8 cellular contexts compared by ENCODE assay signal in the genomic region with DNA sequence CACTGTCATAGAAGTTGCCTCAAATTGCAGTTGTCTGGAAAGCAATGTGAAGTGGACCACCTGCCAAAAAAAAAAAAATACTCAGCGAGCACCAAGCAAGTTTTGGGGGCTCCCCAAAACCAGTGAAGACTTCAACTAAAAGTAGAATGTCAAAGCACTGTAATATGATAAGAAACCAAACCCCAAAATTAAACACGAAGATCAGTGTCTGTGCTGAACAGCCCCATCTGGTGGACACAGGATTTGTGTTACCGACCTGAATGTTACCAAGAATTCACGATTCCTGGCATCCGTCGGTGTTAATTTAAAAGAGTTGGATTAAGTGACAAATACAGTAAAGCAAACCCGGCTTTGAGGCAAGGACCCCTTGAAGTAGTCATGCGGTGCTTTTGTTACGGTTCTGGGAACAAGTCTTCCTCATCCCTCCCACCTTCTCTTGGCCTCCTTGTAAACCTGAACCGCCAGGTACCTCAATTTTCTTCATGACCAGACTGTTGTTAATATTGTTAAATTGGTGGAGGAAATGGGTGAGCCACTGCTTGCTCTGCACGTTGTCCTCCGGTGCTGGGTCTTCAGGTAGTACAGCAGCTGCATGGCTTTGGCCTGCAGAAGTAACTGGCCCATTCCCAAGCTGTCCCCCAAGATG. TPM values are rescaled to one million over a fixed set of nuclear protein-coding genes. Genes with fewer than 3 reads are reported as not detected.
DNase-seq lines count a peak whose midpoint lies in the region; ATAC-seq, FAIRE-seq and TF ChIP-seq lines count a peak whose summit lies in the region.

No MANE protein-coding gene starts in this region.

- no peak overlapping the region for H3K27ac ChIP-seq in GM12878 (ENCODE audit: control insufficient read depth, insufficient read depth)

- H3K4me1 ChIP-seq in GM12878 (ENCODE audit: control insufficient read depth, insufficient read depth, low read length): no peaks in the 10 kb centered on the region; the same call in 1 of the 2 replicates

- POLR2A ChIA-PET in GM12878 (lab: Charles Lee): no interaction called here

- in situ Hi-C loops in GM12878 (cut with MboI): no loop called here

- no peaks in the 10 kb centered on the region for H3K36me3 ChIP-seq in GM12878 (ENCODE audit: control insufficient read depth in 2 of 2, insufficient read depth in 2 of 2, low read length in 1 of 2)

- TF ChIP-seq EP300 in GM12878 (IDR thresholded peaks at IDR 0.05; ENCODE audit: borderline replicate concordance in 1 of 2, control insufficient read depth in 1 of 2, low read depth in 2 of 2, low read length in 2 of 2): no peak

- H3K4me2 ChIP-seq in GM12878 (ENCODE audit: control insufficient read depth, insufficient read depth): no peak overlapping the region

- SMC1A ChIA-PET in GM12878 (lab: Charles Lee; ENCODE audit: uncharacterized antibody, unreplicated experiment): interaction anchor here (1.0 to 1.4 kb wide), 2 partner anchors 25 to 100 kb away, joined by 3 to 5 read pairs; no protein-coding TSS in a partner anchor

- TF ChIP-seq CTCF in GM12878 (IDR thresholded peaks at IDR 0.05 in 2 of 3, conservative IDR thresholded peaks at IDR 0.05 in 1 of 3; ENCODE audit: control insufficient read depth in 2 of 3, extremely low read depth in 1 of 3, insufficient read depth in 1 of 3, low read depth in 3 of 3, low read length in 3 of 3): peak; percentile 70 to 74 (median 70)

- H3K9ac ChIP-seq in GM12878 (ENCODE audit: control insufficient read depth, insufficient read depth, low read length): no peak overlapping the region

- BruUV-seq in GM12878 (replicated peaks; lab: Mats Ljungman, UMichigan): no TSS peak

- peaks cover 0 to 7% of the 10 kb centered on the region in 2 experiments; a peak in 1 of 4 replicates for H3K27me3 ChIP-seq in GM12878 (replicated peaks in 1 of 2; ENCODE audit: control insufficient read depth in 2 of 2, insufficient read depth in 2 of 2, low read length in 1 of 2)

- H3K79me2 ChIP-seq in GM12878 (ENCODE audit: control insufficient read depth, insufficient read depth, low read length): no peaks in the 10 kb centered on the region

- TF ChIP-seq POLR2A in GM12878 (IDR thresholded peaks at IDR 0.05; ENCODE audit: low read depth, low read length): no peak

- no peak overlapping the region for H2AFZ ChIP-seq in GM12878 (ENCODE audit: control insufficient read depth, low read depth, low read length)

- DNase-seq in DMS53 (lab: John Stamatoyannopoulos, UW): peak; percentile 83
- peak; percentile 27 for DNase-seq in HT1080 (ENCODE audit: low read depth)
- DNase-seq in T-helper 9 cell: peak; percentile 42
- DNase-seq in GM12878 (ENCODE audit: low read depth, low spot score): no peak
- DNase-seq in iPS-NIHi7 (ENCODE audit: extremely low spot score): peak; percentile 53
- peak in 3 of 4 experiments; percentile 12 to 32 (median 26) for DNase-seq in stimulated activated CD4-positive, alpha-beta T cell treated with anti-CD3 and anti-CD28 coated beads, Interleukin-1b, Interleukin-23, amount 100 ng/mL, for 24 hours (ENCODE audit: low read depth in 4 of 4, low spot score in 1 of 4)
- DNase-seq in SKM-1 treated with dmso at 0.1 percent for 144 hours (lab: John Stamatoyannopoulos, UW; ENCODE audit: unreplicated experiment): no peak

- RAD21 ChIA-PET in GM12878 (lab: Charles Lee; ENCODE audit: unreplicated experiment): no interaction called here

- FAIRE-seq in GM12878 (lab: Jason Lieb, UNC): peak; percentile 71

- no peak overlapping the region for H3K4me3 ChIP-seq in GM12878

- no peaks in the 10 kb centered on the region; the same call in 2 of the 3 replicates for H3K9me3 ChIP-seq in GM12878 (replicated peaks; ENCODE audit: control insufficient read depth, insufficient read depth, low read length)

- peak; percentile 79 for ATAC-seq in GM12878
- no peak for ATAC-seq in HG03095 (IDR thresholded peaks at IDR 0.05; ENCODE audit: unreplicated experiment)

- intact Hi-C loops in GM12878 (cut with micrococcal nuclease; ENCODE audit: unreplicated experiment): no loop called here

- CTCF ChIA-PET in GM12878 (lab: Yijun Ruan, JAX): interaction anchor here (0.8 to 1.6 kb wide), 2 partner anchors 9 to 128 kb away, joined by 3 to 5 read pairs; no protein-coding TSS in a partner anchor

- H4K20me1 ChIP-seq in GM12878 (ENCODE audit: control insufficient read depth, insufficient read depth): no peaks in the 10 kb centered on the region

- 46% methylated on average over 12 of the region's 12 CpGs for WGBS in GM12878 (ENCODE audit: insufficient coverage, insufficient replicate concordance, low lambda C conversion rate, missing lambda C conversion rate)

- peak; percentile 65 for TF ChIP-seq RAD21 in GM12878 (IDR thresholded peaks at IDR 0.05; ENCODE audit: insufficient read depth, low read depth, low read length)

RNA-seq across cellular contexts. Expression of a gene that starts 31.3 kb away (rescaled TPM):
- total RNA-seq in HT1080 (2014; rRNA removed; shearing (Covaris generic)): 144 and 174 TPM in 2 replicates
- 165 and 204 TPM in 2 replicates for polyA plus RNA-seq in HT1080 (2015; cell fraction: cytosol; rRNA removed)
- 232 and 264 TPM in 2 replicates for polyA plus RNA-seq in HT1080 (2015; cell fraction: nucleus; rRNA removed)
- total RNA-seq in GM12878 (2013; cell fraction: nucleolus; rRNA removed): 88.8 and 94.8 TPM in 2 replicates
- total RNA-seq in GM12878 (2014; rRNA removed) (103 and 123 TPM in 2 replicates), GM12878 (2014; rRNA removed; fragmentation: Illumina TruSeq; extraction: Trizol) (186 and 193 TPM in 2 replicates), GM12878 (2021) (106 and 114 TPM in 2 replicates)
- 38.9 TPM for polyA plus RNA-seq in GM12878 (2011; ENCODE audit: low read depth)
- polyA plus RNA-seq in GM12878 (2011; rRNA removed) (118 and 227 TPM in 2 replicates), GM12878 (2014; fragmentation: Illumina TruSeq; extraction: Trizol) (206 and 275 TPM in 2 replicates), GM12878 (2014; fragmentation: Nextera tagmentation; extraction: Ambion mirVana) (100 to 1,000 TPM; 294 to 313 TPM), GM12878 (2014; rRNA removed) (136 and 147 TPM in 2 replicates), GM12878 (2016; fragmentation: Nextera tagmentation; extraction: Ambion mirVana) (100 to 1,000 TPM; 256 to 284 TPM)
- polyA plus RNA-seq in GM12878 (2011; cell fraction: cytosol; rRNA removed): 23.3 and 27.3 TPM in 2 replicates
- polyA plus RNA-seq in GM12878 (2011; cell fraction: nucleus; rRNA removed): 45.7 and 64.0 TPM in 2 replicates
- 83.8 and 84.3 TPM in 2 replicates for polyA plus RNA-seq in GM12878 (2012)
- polyA minus RNA-seq in GM12878 (2011; rRNA and poly(A)+ RNA removed): 12.0 and 18.9 TPM in 2 replicates
- 9.9 and 23.3 TPM in 2 replicates for polyA minus RNA-seq in GM12878 (2011; cell fraction: cytosol; rRNA and poly(A)+ RNA removed)
- polyA minus RNA-seq in GM12878 (2011; cell fraction: nucleus; rRNA and poly(A)+ RNA removed): 17.4 and 29.1 TPM in 2 replicates

RNA-seq across cellular contexts. Expression of a gene that starts 33.7 kb away (rescaled TPM):
- total RNA-seq in HT1080 (2014; rRNA removed; shearing (Covaris generic)): 23.6 and 28.1 TPM in 2 replicates
- 12.9 and 15.8 TPM in 2 replicates for polyA plus RNA-seq in HT1080 (2015; cell fraction: cytosol; rRNA removed)
- polyA plus RNA-seq in HT1080 (2015; cell fraction: nucleus; rRNA removed): 10.7 and 15.1 TPM in 2 replicates
- 26.8 and 29.6 TPM in 2 replicates for total RNA-seq in GM12878 (2013; cell fraction: nucleolus; rRNA removed)
- total RNA-seq in GM12878 (2014; rRNA removed) (20.2 and 23.1 TPM in 2 replicates), GM12878 (2014; rRNA removed; fragmentation: Illumina TruSeq; extraction: Trizol) (22.7 and 24.6 TPM in 2 replicates), GM12878 (2021) (15.1 and 15.6 TPM in 2 replicates)
- polyA plus RNA-seq in GM12878 (2011; ENCODE audit: low read depth): 4.7 TPM
- polyA plus RNA-seq in GM12878 (2011; rRNA removed) (34.8 and 43.6 TPM in 2 replicates), GM12878 (2014; fragmentation: Illumina TruSeq; extraction: Trizol) (18.6 and 24.8 TPM in 2 replicates), GM12878 (2014; fragmentation: Nextera tagmentation; extraction: Ambion mirVana) (1 to 10 TPM; 3.9 to 5.6 TPM), GM12878 (2014; rRNA removed) (16.8 and 18.6 TPM in 2 replicates), GM12878 (2016; fragmentation: Nextera tagmentation; extraction: Ambion mirVana) (1 to 10 TPM; 7.9 to 8.1 TPM)
- 13.2 and 14.5 TPM in 2 replicates for polyA plus RNA-seq in GM12878 (2011; cell fraction: cytosol; rRNA removed)
- polyA plus RNA-seq in GM12878 (2011; cell fraction: nucleus; rRNA removed): 11.4 and 18.1 TPM in 2 replicates
- polyA plus RNA-seq in GM12878 (2012): 5.1 and 6.8 TPM in 2 replicates
- polyA minus RNA-seq in GM12878 (2011; rRNA and poly(A)+ RNA removed): 41.1 and 75.4 TPM in 2 replicates
- 16.0 and 16.8 TPM in 2 replicates for polyA minus RNA-seq in GM12878 (2011; cell fraction: cytosol; rRNA and poly(A)+ RNA removed)
- polyA minus RNA-seq in GM12878 (2011; cell fraction: nucleus; rRNA and poly(A)+ RNA removed): 10.6 and 20.7 TPM in 2 replicates

RNA-seq across cellular contexts. Expression of a gene that starts 57.3 kb away (rescaled TPM):
- total RNA-seq in HT1080 (2014; rRNA removed; shearing (Covaris generic)): 91.0 and 110 TPM in 2 replicates
- polyA plus RNA-seq in HT1080 (2015; cell fraction: cytosol; rRNA removed): 170 and 177 TPM in 2 replicates
- polyA plus RNA-seq in HT1080 (2015; cell fraction: nucleus; rRNA removed): 59.3 and 63.0 TPM in 2 replicates
- 48.3 and 65.4 TPM in 2 replicates for total RNA-seq in GM12878 (2013; cell fraction: nucleolus; rRNA removed)
- total RNA-seq in GM12878 (2014; rRNA removed) (55.0 and 57.3 TPM in 2 replicates), GM12878 (2014; rRNA removed; fragmentation: Illumina TruSeq; extraction: Trizol) (80.5 and 83.9 TPM in 2 replicates), GM12878 (2021) (67.0 and 75.9 TPM in 2 replicates)
- polyA plus RNA-seq in GM12878 (2011; ENCODE audit: low read depth): 42.7 TPM
- polyA plus RNA-seq in GM12878 (2011; rRNA removed) (72.9 and 119 TPM in 2 replicates), GM12878 (2014; fragmentation: Illumina TruSeq; extraction: Trizol) (94.2 and 116 TPM in 2 replicates), GM12878 (2014; fragmentation: Nextera tagmentation; extraction: Ambion mirVana) (100 to 1,000 TPM; 198 to 204 TPM), GM12878 (2014; rRNA removed) (67.4 and 80.6 TPM in 2 replicates), GM12878 (2016; fragmentation: Nextera tagmentation; extraction: Ambion mirVana) (100 to 1,000 TPM; 156 to 161 TPM)
- polyA plus RNA-seq in GM12878 (2011; cell fraction: cytosol; rRNA removed): 32.2 and 33.1 TPM in 2 replicates
- polyA plus RNA-seq in GM12878 (2011; cell fraction: nucleus; rRNA removed): 20.5 and 23.6 TPM in 2 replicates
- polyA plus RNA-seq in GM12878 (2012): 54.6 and 67.6 TPM in 2 replicates
- polyA minus RNA-seq in GM12878 (2011; rRNA and poly(A)+ RNA removed): 14.3 and 22.9 TPM in 2 replicates
- polyA minus RNA-seq in GM12878 (2011; cell fraction: cytosol; rRNA and poly(A)+ RNA removed): 11.2 and 13.0 TPM in 2 replicates
- 15.1 and 19.8 TPM in 2 replicates for polyA minus RNA-seq in GM12878 (2011; cell fraction: nucleus; rRNA and poly(A)+ RNA removed)

RNA-seq across cellular contexts. Expression of a gene that starts 59.9 kb away (rescaled TPM):
- 11.3 and 14.0 TPM in 2 replicates for total RNA-seq in HT1080 (2014; rRNA removed; shearing (Covaris generic))
- polyA plus RNA-seq in HT1080 (2015; cell fraction: cytosol; rRNA removed): 10.0 and 12.4 TPM in 2 replicates
- 31.3 and 33.6 TPM in 2 replicates for polyA plus RNA-seq in HT1080 (2015; cell fraction: nucleus; rRNA removed)
- 92.0 and 101 TPM in 2 replicates for total RNA-seq in GM12878 (2013; cell fraction: nucleolus; rRNA removed)
- total RNA-seq in GM12878 (2014; rRNA removed) (14.1 and 15.5 TPM in 2 replicates), GM12878 (2014; rRNA removed; fragmentation: Illumina TruSeq; extraction: Trizol) (22.5 and 22.9 TPM in 2 replicates), GM12878 (2021) (14.0 and 17.0 TPM in 2 replicates)
- 5.0 TPM for polyA plus RNA-seq in GM12878 (2011; ENCODE audit: low read depth)
- polyA plus RNA-seq in GM12878 (2011; rRNA removed) (13.7 and 20.0 TPM in 2 replicates), GM12878 (2014; fragmentation: Illumina TruSeq; extraction: Trizol) (14.7 and 17.7 TPM in 2 replicates), GM12878 (2014; fragmentation: Nextera tagmentation; extraction: Ambion mirVana) (1 to 10 TPM; 4.9 to 5.5 TPM), GM12878 (2014; rRNA removed) (7.4 and 7.6 TPM in 2 replicates), GM12878 (2016; fragmentation: Nextera tagmentation; extraction: Ambion mirVana) (1 to 10 TPM; 3.8 to 8.6 TPM)
- polyA plus RNA-seq in GM12878 (2011; cell fraction: cytosol; rRNA removed): 5.1 and 5.5 TPM in 2 replicates
- polyA plus RNA-seq in GM12878 (2011; cell fraction: nucleus; rRNA removed): 12.5 and 13.9 TPM in 2 replicates
- 8.1 and 8.2 TPM in 2 replicates for polyA plus RNA-seq in GM12878 (2012)
- 27.7 and 33.4 TPM in 2 replicates for polyA minus RNA-seq in GM12878 (2011; rRNA and poly(A)+ RNA removed)
- 7.5 and 9.9 TPM in 2 replicates for polyA minus RNA-seq in GM12878 (2011; cell fraction: cytosol; rRNA and poly(A)+ RNA removed)
- 32.8 and 50.8 TPM in 2 replicates for polyA minus RNA-seq in GM12878 (2011; cell fraction: nucleus; rRNA and poly(A)+ RNA removed)

Comparison
In these comparisons a context has a peak if more than half of its experiments do, and no peak if none do; other contexts are left out.
1. DNase-seq: peak in DMS53 (single experiment), HT1080 (single experiment), T-helper 9 cell (single experiment), iPS-NIHi7 (single experiment) and stimulated activated CD4-positive, alpha-beta T cell treated with anti-CD3 and anti-CD28 coated beads, Interleukin-1b, Interleukin-23, amount 100 ng/mL, for 24 hours (3 of 4); none in GM12878 (single experiment) and SKM-1 treated with dmso at 0.1 percent for 144 hours (single experiment).